In genomic region chr10:94546616-94547175, GRCh38 we compare ENCODE assay signal across 8 cellular contexts. TPM values are rescaled to one million over a fixed set of nuclear protein-coding genes. Genes with fewer than 3 reads are reported as not detected.
DNase-seq lines count a peak whose midpoint lies in the region; ATAC-seq and TF ChIP-seq lines count a peak whose summit lies in the region.

No MANE protein-coding gene starts in this region.

- peak; percentile 28 for ATAC-seq in GM21529 (IDR thresholded peaks at IDR 0.05; ENCODE audit: unreplicated experiment)
- ATAC-seq in stimulated activated memory B cell treated with anti-CD40 and anti-IgM and Interleukin-4, amounts not matched to agents 10 μg/mL and 1 μg/mL and 100 μg/mL, for 72 hours, result no peak

- H3K36me3 ChIP-seq in thyroid gland, result no peaks in the 10 kb centered on the region

- intact Hi-C loops in thyroid gland (cut with DNase I), result no loop called here

- peaks cover 29% of the 10 kb centered on the region for H3K36me3 Mint-ChIP-seq in T-helper 2 cell treated with Interferon-gamma antibody and Interleukin-4, amounts not matched to agents 5 μg/mL and 100 μg/mL, for 36 hours (ENCODE audit: low read depth)
- no peaks in the 10 kb centered on the region for H3K36me3 Mint-ChIP-seq in glutamatergic neuron (ENCODE audit: unreplicated experiment)
- H3K36me3 Mint-ChIP-seq in stimulated activated memory B cell treated with anti-CD40 and anti-IgM and Interleukin-4, amounts not matched to agents 10 μg/mL and 1 μg/mL and 100 μg/mL, for 72 hours, result peaks cover 11% of the 10 kb centered on the region

- H3K4me3 ChIP-seq in AG09309 (ENCODE audit: control insufficient read depth, low read depth, low read length) (peak overlapping the region; percentile 91), thyroid gland (replicated peaks in 1 of 3) (peak overlapping the region in 1 of 3 donors; percentile 61)

- no peak for TF ChIP-seq CTCF in AG09309 (IDR thresholded peaks at IDR 0.05; ENCODE audit: control insufficient read depth, insufficient read depth, low read depth, low read length, missing control alignments)
- no peak for TF ChIP-seq CTCF in glutamatergic neuron (IDR thresholded peaks at IDR 0.05; ENCODE audit: partially characterized antibody, unreplicated experiment)
- TF ChIP-seq CTCF in thyroid gland (IDR thresholded peaks at IDR 0.05), result no peak

- WGBS in thyroid gland, 2 donors, result 28 to 29% methylated on average over 4 of the region's 4 CpGs

- no peaks in the 10 kb centered on the region for H3K9me3 ChIP-seq in thyroid gland

- H3K4me3 Mint-ChIP-seq in T-helper 2 cell treated with Interferon-gamma antibody and Interleukin-4, amounts not matched to agents 5 μg/mL and 100 μg/mL, for 36 hours, result peak overlapping the region; percentile 99
- H3K4me3 Mint-ChIP-seq in glutamatergic neuron (ENCODE audit: unreplicated experiment), result peak overlapping the region; percentile 99
- H3K4me3 Mint-ChIP-seq in stimulated activated memory B cell treated with anti-CD40 and anti-IgM and Interleukin-4, amounts not matched to agents 10 μg/mL and 1 μg/mL and 100 μg/mL, for 72 hours, result peak overlapping the region; percentile 100

- no peak overlapping the region for H3K27ac ChIP-seq in thyroid gland

- H3K27ac Mint-ChIP-seq in T-helper 2 cell treated with Interferon-gamma antibody and Interleukin-4, amounts not matched to agents 5 μg/mL and 100 μg/mL, for 36 hours, result peak overlapping the region; percentile 91
- H3K27ac Mint-ChIP-seq in glutamatergic neuron (ENCODE audit: unreplicated experiment), result peak overlapping the region; percentile 52
- H3K27ac Mint-ChIP-seq in stimulated activated memory B cell treated with anti-CD40 and anti-IgM and Interleukin-4, amounts not matched to agents 10 μg/mL and 1 μg/mL and 100 μg/mL, for 72 hours, result peak overlapping the region; percentile 97

- DNase-seq in AG09309 (ENCODE audit: low read depth) (no peak), glutamatergic neuron (no peak), NCI-H187 treated with DMSO at 0.1 percent for 48 hours (lab: John Stamatoyannopoulos, UW) (no peak), NCI-H128 (lab: John Stamatoyannopoulos, UW; ENCODE audit: unreplicated experiment) (no peak), thyroid gland (no peak)
- no peak for DNase-seq in T-helper 2 cell treated with Interferon-gamma antibody and Interleukin-4, amounts not matched to agents 5 μg/mL and 100 μg/mL, for 36 hours (ENCODE audit: low spot score)

- TF ChIP-seq POLR2A in thyroid gland (IDR thresholded peaks at IDR 0.05), result no peak

- no peaks in the 10 kb centered on the region for H3K27me3 Mint-ChIP-seq in T-helper 2 cell treated with Interferon-gamma antibody and Interleukin-4, amounts not matched to agents 5 μg/mL and 100 μg/mL, for 36 hours (ENCODE audit: low read depth)
- H3K27me3 Mint-ChIP-seq in glutamatergic neuron (ENCODE audit: unreplicated experiment), result peaks cover 5% of the 10 kb centered on the region
- no peaks in the 10 kb centered on the region for H3K27me3 Mint-ChIP-seq in stimulated activated memory B cell treated with anti-CD40 and anti-IgM and Interleukin-4, amounts not matched to agents 10 μg/mL and 1 μg/mL and 100 μg/mL, for 72 hours

- no peaks in the 10 kb centered on the region for H3K9me3 Mint-ChIP-seq in T-helper 2 cell treated with Interferon-gamma antibody and Interleukin-4, amounts not matched to agents 5 μg/mL and 100 μg/mL, for 36 hours
- H3K9me3 Mint-ChIP-seq in glutamatergic neuron (ENCODE audit: unreplicated experiment), result peaks cover 4% of the 10 kb centered on the region
- no peaks in the 10 kb centered on the region for H3K9me3 Mint-ChIP-seq in stimulated activated memory B cell treated with anti-CD40 and anti-IgM and Interleukin-4, amounts not matched to agents 10 μg/mL and 1 μg/mL and 100 μg/mL, for 72 hours

- H3K27me3 ChIP-seq in thyroid gland, result no peaks in the 10 kb centered on the region

- H3K4me1 Mint-ChIP-seq in T-helper 2 cell treated with Interferon-gamma antibody and Interleukin-4, amounts not matched to agents 5 μg/mL and 100 μg/mL, for 36 hours (ENCODE audit: low read depth), result peaks cover 34% of the 10 kb centered on the region
- no peaks in the 10 kb centered on the region for H3K4me1 Mint-ChIP-seq in glutamatergic neuron (ENCODE audit: low read depth, unreplicated experiment)
- H3K4me1 Mint-ChIP-seq in stimulated activated memory B cell treated with anti-CD40 and anti-IgM and Interleukin-4, amounts not matched to agents 10 μg/mL and 1 μg/mL and 100 μg/mL, for 72 hours, result peaks cover 30% of the 10 kb centered on the region

- peaks cover 0 to 14% of the 10 kb centered on the region in 2 donors for H3K4me1 ChIP-seq in thyroid gland

RNA-seq across cellular contexts. Expression of gene HELLS, which starts 1.1 kb away (rescaled TPM):
- total RNA-seq in glutamatergic neuron (ENCODE audit: unreplicated experiment) (26.4 TPM), thyroid gland (10 to 100 TPM in 1 of 4 donors, 1 to 10 TPM in 3; 2.7 to 11.2 (median 8.4) TPM)
